ENCODE assay signal across 8 cellular contexts in genomic region chr19:57192993-57193392, GRCh38. TPM values are rescaled to one million over a fixed set of nuclear protein-coding genes. Genes with fewer than 3 reads are reported as not detected.
DNase-seq lines count a peak whose midpoint lies in the region; ATAC-seq and TF ChIP-seq lines count a peak whose summit lies in the region.
"Had no signal": no experiment of that assay in that cellular context is flagged by ENCODE, and none has a peak within 500 bp of the region (broad histone marks: within the 10 kb centered on the region; RNA-seq: fewer than 3 reads in every experiment).

No MANE protein-coding gene starts in this region.

- H2AFZ ChIP-seq in neural cell (ENCODE audit: low read depth, low read length), result no peak overlapping the region

- no peak for TF ChIP-seq RAD21 in neural cell (conservative IDR thresholded peaks at IDR 0.05)

- TF ChIP-seq CTCF in HEK293 (tag by site-specific recombination; IDR thresholded peaks at IDR 0.05) (no peak), neural cell (IDR thresholded peaks at IDR 0.05; ENCODE audit: poor library complexity, severe bottlenecking) (no peak)

- peaks cover 28% of the 10 kb centered on the region for H3K79me2 ChIP-seq in neural cell (replicated peaks; ENCODE audit: insufficient read depth, low read length)

- POLR2A ChIA-PET in HEK293 (lab: Yijun Ruan, JAX), result no interaction called here

- no peaks in the 10 kb centered on the region for H3F3A ChIP-seq in neural cell (ENCODE audit: insufficient read depth, low read length, poor library complexity, severe bottlenecking)

- no peaks in the 10 kb centered on the region for H4K20me1 ChIP-seq in neural cell (ENCODE audit: insufficient read depth)

- no peak overlapping the region for H3K27ac ChIP-seq in HEK293 (ENCODE audit: extremely low read depth, low read depth, low read length)
- no peak overlapping the region for H3K27ac ChIP-seq in neural cell (ENCODE audit: low read length)
- H3K27ac ChIP-seq: brain microvascular endothelial cell had no signal

- peak overlapping the region; percentile 95 for H3K4me2 ChIP-seq in neural cell (ENCODE audit: low read length)

- H3K9ac ChIP-seq in adipocyte (ENCODE audit: low read length) (no peak overlapping the region), neural cell (ENCODE audit: low read length) (peak overlapping the region; percentile 93)

- H3K9me2 ChIP-seq in neural cell (ENCODE audit: insufficient read depth, low read length), result no peaks in the 10 kb centered on the region

- CTCF ChIA-PET in HEK293 (lab: Yijun Ruan, JAX), result interaction anchor here (0.6 kb wide), 1 partner anchor 8 kb away, joined by 3 read pairs; no protein-coding TSS in a partner anchor

- TF ChIP-seq EP300 in neural cell (conservative IDR thresholded peaks at IDR 0.05; ENCODE audit: poor library complexity, severe bottlenecking), result no peak

- H3K4me1 ChIP-seq in HEK293 (ENCODE audit: control insufficient read depth, insufficient read depth, low read length), result no peaks in the 10 kb centered on the region
- peaks cover 14% of the 10 kb centered on the region for H3K4me1 ChIP-seq in adipocyte (ENCODE audit: control insufficient read depth, insufficient read depth, low read length)

- H3K27me3 ChIP-seq in adipocyte (replicated peaks; ENCODE audit: control insufficient read depth, insufficient read depth, low read length) (no peaks in the 10 kb centered on the region), neural cell (ENCODE audit: insufficient read depth, low read depth, low read length) (no peaks in the 10 kb centered on the region)
- H3K27me3 ChIP-seq: brain microvascular endothelial cell had no signal

- DNase-seq in adipocyte (ENCODE audit: low read depth), result no peak
- no peak for DNase-seq in SKM-1 (lab: John Stamatoyannopoulos, UW; ENCODE audit: unreplicated experiment)
- no peak for DNase-seq in SHP77 treated with DMSO at 0.1 percent for 48 hours (lab: John Stamatoyannopoulos, UW)
- DNase-seq: brain microvascular endothelial cell, NCI-H82 had no signal

- H3K9me3 ChIP-seq in HEK293 (ENCODE audit: control insufficient read depth, insufficient read depth, low read depth, low read length) (peaks cover 6% of the 10 kb centered on the region; the same call in 1 of the 2 replicates), adipocyte (ENCODE audit: control insufficient read depth, low read length) (no peaks in the 10 kb centered on the region), neural cell (ENCODE audit: low read length) (no peaks in the 10 kb centered on the region)

- ATAC-seq in GM21360 (IDR thresholded peaks at IDR 0.05; ENCODE audit: unreplicated experiment), result no peak

- H3K36me3 ChIP-seq in HEK293 (ENCODE audit: control insufficient read depth in 2 of 2, insufficient read depth in 1 of 2, low read length in 2 of 2) (peaks cover 27 to 52% of the 10 kb centered on the region in 2 experiments), adipocyte (ENCODE audit: control insufficient read depth, insufficient read depth, low read length, severe bottlenecking) (peaks cover 45% of the 10 kb centered on the region), neural cell (ENCODE audit: insufficient read depth, low read length) (peaks cover 9% of the 10 kb centered on the region)

- peak overlapping the region; percentile 97 for H3K4me3 ChIP-seq in HEK293 (ENCODE audit: low read depth, low read length)
- peak overlapping the region; percentile 100 for H3K4me3 ChIP-seq in adipocyte (ENCODE audit: low read length)
- peak overlapping the region; percentile 98 for H3K4me3 ChIP-seq in neural cell (ENCODE audit: low read length)

TF ChIP-seq in HEK293, 187 proteins besides CTCF, POLR2A, EP300 and RAD21:
- TF ChIP-seq KLF1 (tag by site-specific recombination; IDR thresholded peaks at IDR 0.05) (no peak), ZNF26 (tag by site-specific recombination; IDR thresholded peaks at IDR 0.05) (no peak), HOXD13 (CRISPR knock-in tag; IDR thresholded peaks at IDR 0.05; ENCODE audit: borderline replicate concordance) (no peak), GLI2 (tag by site-specific recombination; IDR thresholded peaks at IDR 0.05; ENCODE audit: borderline replicate concordance, low read depth) (no peak)

TF ChIP-seq in neural cell, 6 proteins besides CTCF, POLR2A, EP300 and RAD21:
- TF ChIP-seq EZH2 (IDR thresholded peaks at IDR 0.05; ENCODE audit: borderline replicate concordance, insufficient read depth, low read length, poor library complexity, severe bottlenecking) (no peak), SMC3 (conservative IDR thresholded peaks at IDR 0.05; ENCODE audit: poor library complexity) (no peak), POLR2AphosphoS5 (IDR thresholded peaks at IDR 0.05) (no peak), REST (IDR thresholded peaks at IDR 0.05; ENCODE audit: borderline replicate concordance) (no peak), MXI1 (conservative IDR thresholded peaks at IDR 0.05; ENCODE audit: poor library complexity, severe bottlenecking) (no peak), TAF1 (IDR thresholded peaks at IDR 0.05; ENCODE audit: low read depth) (no peak)

RNA-seq across cellular contexts. Expression of gene ZNF264, which starts 1.7 kb away (rescaled TPM):
- 10.4 and 16.9 TPM in 2 replicates for polyA plus RNA-seq in neural cell
- 111 and 141 TPM in 2 replicates for polyA minus RNA-seq in neural cell

RNA-seq across cellular contexts. Expression of gene DUXA, which starts 25.7 kb away (rescaled TPM):
- polyA plus RNA-seq in neural cell, result not detected in 2 replicates
- not detected in 2 replicates for polyA minus RNA-seq in neural cell

RNA-seq across cellular contexts. Expression of gene AURKC, which starts 37.8 kb away (rescaled TPM):
- 1.6 and 2.0 TPM in 2 replicates for polyA plus RNA-seq in neural cell
- 1.2 TPM in 1 of 2 replicates, not detected in the other for polyA minus RNA-seq in neural cell

RNA-seq across cellular contexts. Expression of gene ZNF805, which starts 47.4 kb away (rescaled TPM):
- polyA plus RNA-seq in neural cell, result 4.9 and 6.6 TPM in 2 replicates
- 60.1 and 72.2 TPM in 2 replicates for polyA minus RNA-seq in neural cell

RNA-seq across cellular contexts. Expression of gene ZIM3, which starts 48.0 kb away (rescaled TPM):
- not detected in 2 replicates for polyA plus RNA-seq in neural cell
- not detected in 2 replicates for polyA minus RNA-seq in neural cell
